In the genomic region with DNA sequence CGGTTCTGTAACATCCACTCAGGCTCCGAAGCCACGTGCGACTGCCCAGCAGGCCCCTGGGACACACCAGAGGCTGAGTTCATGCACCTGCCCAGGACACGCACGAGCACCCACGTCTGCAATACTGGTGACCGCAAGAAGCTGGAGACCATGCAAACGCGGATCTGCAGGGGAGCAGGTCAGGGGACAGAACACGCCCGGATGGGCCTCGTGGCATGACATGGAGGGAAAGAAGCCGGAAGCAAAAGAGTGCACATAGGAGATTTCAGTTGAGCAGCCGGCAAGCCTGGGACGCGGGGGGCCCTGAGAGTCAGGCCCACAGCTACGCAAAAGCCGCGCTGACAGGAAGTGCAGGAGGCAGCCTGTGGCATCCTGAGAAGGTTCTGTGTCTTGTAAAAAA, we compare ENCODE assay signal across 12 cellular contexts.
DNase-seq lines count a peak whose midpoint lies in the region; ATAC-seq and TF ChIP-seq lines count a peak whose summit lies in the region.
"Had no signal": no experiment of that assay in that cellular context is flagged by ENCODE, and none has a peak within 500 bp of the region (broad histone marks: within the 10 kb centered on the region; RNA-seq: fewer than 3 reads in every experiment).

No MANE protein-coding gene starts in this region.

- H3K27ac ChIP-seq in right atrium auricular region: no peak overlapping the region
- no peak overlapping the region for H3K27ac ChIP-seq in right cardiac atrium (ENCODE audit: low read length)
- H3K27ac ChIP-seq in uterus: no peak overlapping the region
- H3K27ac ChIP-seq: testis had no signal

- peak overlapping the region; percentile 17 for H3K4me3 Mint-ChIP-seq in T-helper 2 cell treated with Interferon-gamma antibody and Interleukin-4, amounts not matched to agents 5 μg/mL and 100 μg/mL, for 36 hours
- H3K4me3 Mint-ChIP-seq in stimulated activated naive CD8-positive, alpha-beta T cell treated with anti-CD3 and anti-CD28 coated beads, Interleukin-15, amount 100 ng/mL, for 72 hours: peak overlapping the region in 1 of 2 donors; percentile 22

- DNase-seq in left cardiac atrium: peak; percentile 21
- no peak for DNase-seq in right atrium auricular region (ENCODE audit: low spot score)
- DNase-seq in T-helper 2 cell treated with Interferon-gamma antibody and Interleukin-4, amounts not matched to agents 5 μg/mL and 100 μg/mL, for 36 hours (ENCODE audit: low spot score): no peak
- DNase-seq in right cardiac atrium: peak; percentile 12 to 34 (median 24)
- DNase-seq in stimulated activated naive CD8-positive, alpha-beta T cell treated with anti-CD3 and anti-CD28 coated beads, Interleukin-15, amount 100 ng/mL, for 72 hours: no peak
- DNase-seq in NK-92 (lab: John Stamatoyannopoulos, UW; ENCODE audit: unreplicated experiment): no peak
- DNase-seq in uterus: no peak
- DNase-seq: activated CD8-positive, alpha-beta memory T cell treated with anti-CD3 and anti-CD28 coated beads, Interleukin-2, amount 50 U/mL, for 4 hours; AML-193; NCI-H1417; testis had no signal

- H3K36me3 Mint-ChIP-seq in T-helper 2 cell treated with Interferon-gamma antibody and Interleukin-4, amounts not matched to agents 5 μg/mL and 100 μg/mL, for 36 hours (ENCODE audit: low read depth): peaks cover 7% of the 10 kb centered on the region

- H3K9me3 ChIP-seq in right atrium auricular region (no peaks in the 10 kb centered on the region), right cardiac atrium (ENCODE audit: control insufficient read depth, low read length) (no peaks in the 10 kb centered on the region), uterus (no peaks in the 10 kb centered on the region)
- H3K9me3 ChIP-seq: testis had no signal

- WGBS in right cardiac atrium: 90% methylated on average over 20 of the region's 20 CpGs

- peaks cover 0 to 9% of the 10 kb centered on the region in 2 donors for H3K4me1 ChIP-seq in right atrium auricular region
- H3K4me1 ChIP-seq in right cardiac atrium (ENCODE audit: control insufficient read depth, insufficient read depth, low read length): no peaks in the 10 kb centered on the region
- H3K4me1 ChIP-seq in uterus: no peaks in the 10 kb centered on the region

- intact Hi-C loops in left cardiac atrium (cut with DNase I): no loop called here
- intact Hi-C loops in right cardiac atrium (cut with DNase I): no loop called here
- intact Hi-C loops in uterus (cut with DNase I; ENCODE audit: low total_unique reads): no loop called here

- peaks cover 42% of the 10 kb centered on the region for H3K4me1 Mint-ChIP-seq in T-helper 2 cell treated with Interferon-gamma antibody and Interleukin-4, amounts not matched to agents 5 μg/mL and 100 μg/mL, for 36 hours (ENCODE audit: low read depth)
- peaks cover 74% of the 10 kb centered on the region for H3K4me1 Mint-ChIP-seq in stimulated activated naive CD8-positive, alpha-beta T cell treated with anti-CD3 and anti-CD28 coated beads, Interleukin-15, amount 100 ng/mL, for 72 hours

- no peaks in the 10 kb centered on the region for H3K27me3 Mint-ChIP-seq in T-helper 2 cell treated with Interferon-gamma antibody and Interleukin-4, amounts not matched to agents 5 μg/mL and 100 μg/mL, for 36 hours (ENCODE audit: low read depth)
- no peaks in the 10 kb centered on the region for H3K27me3 Mint-ChIP-seq in stimulated activated naive CD8-positive, alpha-beta T cell treated with anti-CD3 and anti-CD28 coated beads, Interleukin-15, amount 100 ng/mL, for 72 hours

- no peaks in the 10 kb centered on the region for H3K36me3 ChIP-seq in right atrium auricular region
- H3K36me3 ChIP-seq in uterus: no peaks in the 10 kb centered on the region

- TF ChIP-seq CTCF in right atrium auricular region (IDR thresholded peaks at IDR 0.05): no peak
- no peak for TF ChIP-seq CTCF in uterus (IDR thresholded peaks at IDR 0.05)

- ATAC-seq in left cardiac atrium (no peak), right cardiac atrium (no peak), GM21619 (IDR thresholded peaks at IDR 0.05; ENCODE audit: unreplicated experiment) (no peak)
- peak; percentile 34 for ATAC-seq in stimulated activated naive CD8-positive, alpha-beta T cell treated with anti-CD3 and anti-CD28 coated beads, Interleukin-15, amount 100 ng/mL, for 72 hours

- H3K27ac Mint-ChIP-seq in T-helper 2 cell treated with Interferon-gamma antibody and Interleukin-4, amounts not matched to agents 5 μg/mL and 100 μg/mL, for 36 hours: peak overlapping the region; percentile 19
- H3K27ac Mint-ChIP-seq in stimulated activated naive CD8-positive, alpha-beta T cell treated with anti-CD3 and anti-CD28 coated beads, Interleukin-15, amount 100 ng/mL, for 72 hours: no peak overlapping the region

- TF ChIP-seq POLR2A in uterus (IDR thresholded peaks at IDR 0.05): no peak

- H3K27me3 ChIP-seq in right atrium auricular region (no peaks in the 10 kb centered on the region), right cardiac atrium (ENCODE audit: control insufficient read depth, insufficient read depth) (no peaks in the 10 kb centered on the region), uterus (peaks cover 6 to 15% of the 10 kb centered on the region in 2 donors)
- H3K27me3 ChIP-seq: testis had no signal

- peaks cover 8% of the 10 kb centered on the region for H3K9me3 Mint-ChIP-seq in T-helper 2 cell treated with Interferon-gamma antibody and Interleukin-4, amounts not matched to agents 5 μg/mL and 100 μg/mL, for 36 hours
- H3K9me3 Mint-ChIP-seq in stimulated activated naive CD8-positive, alpha-beta T cell treated with anti-CD3 and anti-CD28 coated beads, Interleukin-15, amount 100 ng/mL, for 72 hours: peaks cover 5 to 7% of the 10 kb centered on the region in 2 donors

- H3K4me3 ChIP-seq in right atrium auricular region (no peak overlapping the region), right cardiac atrium (ENCODE audit: low read length) (no peak overlapping the region), uterus (no peak overlapping the region)
- H3K4me3 ChIP-seq: testis had no signal

Comparison
In these comparisons a context has a peak if more than half of its experiments do, and no peak if none do; other contexts are left out.
1. DNase-seq: peak in left cardiac atrium (single experiment) and right cardiac atrium (3 of 3); none in right atrium auricular region (single experiment), T-helper 2 cell treated with Interferon-gamma antibody and Interleukin-4, amounts not matched to agents 5 μg/mL and 100 μg/mL, for 36 hours (single experiment), stimulated activated naive CD8-positive, alpha-beta T cell treated with anti-CD3 and anti-CD28 coated beads, Interleukin-15, amount 100 ng/mL, for 72 hours (0 of 2), NK-92 (single experiment) and uterus (0 of 2).